In genomic region chr5:178204205-178205009, GRCh38 we compare ENCODE assay signal across 1 cellular context.
A peak's percentile ranks its signal among the peaks of the same experiment; 100 is the strongest.
TF ChIP-seq lines count a peak whose summit lies in the region.

Gene HNRNPAB (plus strand): TSS chr5:178204533. CDS start chr5:178204838, 305 bp downstream.

TF ChIP-seq in K562, 482 proteins besides CTCF, POLR2A, EP300 and RAD21 (continued from another document and continues in another):
- TF ChIP-seq CREM (IDR thresholded peaks at IDR 0.05; ENCODE audit: low read depth) = peak; percentile 62; the same call in 1 of the 2 replicates
- TF ChIP-seq ARHGAP35 (IDR thresholded peaks at IDR 0.05; ENCODE audit: partially characterized antibody) = no peak
- TF ChIP-seq TEAD4 (IDR thresholded peaks at IDR 0.05; ENCODE audit: low read length) = peak; percentile 32; the same call in 1 of the 2 replicates
- no peak for TF ChIP-seq TEAD4 (CRISPR knock-in tag; IDR thresholded peaks at IDR 0.05; ENCODE audit: borderline replicate concordance)
- no peak for TF ChIP-seq ATF2 (CRISPR knock-in tag; IDR thresholded peaks at IDR 0.05)
- TF ChIP-seq ZSCAN32 (CRISPR knock-in tag; IDR thresholded peaks at IDR 0.05) = no peak
- TF ChIP-seq ZNF316 (IDR thresholded peaks at IDR 0.05) = 0 out of 2 replicates have a peak, but pooled peaks have one; percentile 11
- no peak for TF ChIP-seq KLF13 (tag; IDR thresholded peaks at IDR 0.05; ENCODE audit: borderline replicate concordance, low read depth)
- TF ChIP-seq CTCFL (IDR thresholded peaks at IDR 0.05; ENCODE audit: borderline replicate concordance, insufficient read depth, low read depth, low read length, poor library complexity, severe bottlenecking) = peak; percentile 27
- no peak for TF ChIP-seq NCOA4 (IDR thresholded peaks at IDR 0.05; ENCODE audit: partially characterized antibody)
- TF ChIP-seq ZFP30 (CRISPR knock-in tag; IDR thresholded peaks at IDR 0.05; ENCODE audit: borderline replicate concordance) = no peak; the same call in 1 of the 2 replicates
- no peak for TF ChIP-seq XRCC3 (IDR thresholded peaks at IDR 0.05)
- peak; percentile 60 for TF ChIP-seq CCNT2 (IDR thresholded peaks at IDR 0.05; ENCODE audit: borderline replicate concordance, extremely low read depth, insufficient read length, low read depth, low read length)
- no peak for TF ChIP-seq ZNF12 (CRISPR knock-in tag; IDR thresholded peaks at IDR 0.05)
- peak; percentile 68; the same call in 1 of the 2 replicates for TF ChIP-seq ZBTB26 (CRISPR knock-in tag; IDR thresholded peaks at IDR 0.05)
- no peak for TF ChIP-seq RNF219 (CRISPR knock-in tag; IDR thresholded peaks at IDR 0.05)
- TF ChIP-seq GMEB1 (CRISPR knock-in tag; IDR thresholded peaks at IDR 0.05) = peak; percentile 66
- TF ChIP-seq AFF4 (CRISPR knock-in tag; IDR thresholded peaks at IDR 0.05) = peak; percentile 98
- TF ChIP-seq MYBL2 (IDR thresholded peaks at IDR 0.05; ENCODE audit: low read depth) = no peak
- TF ChIP-seq MYBL2 (CRISPR knock-in tag; IDR thresholded peaks at IDR 0.05; ENCODE audit: borderline replicate concordance) = no peak
- peak; percentile 63; the same call in 1 of the 2 replicates for TF ChIP-seq ZNF212 (CRISPR knock-in tag; IDR thresholded peaks at IDR 0.05)
- TF ChIP-seq NFE2L1 (tag; IDR thresholded peaks at IDR 0.05; ENCODE audit: borderline replicate concordance, low read depth) = no peak
- peak; percentile 62; the same call in 1 of the 2 replicates for TF ChIP-seq SMAD3 (CRISPR knock-in tag; conservative IDR thresholded peaks at IDR 0.05)
- no peak for TF ChIP-seq ZFP91 (CRISPR knock-in tag; IDR thresholded peaks at IDR 0.05)
- TF ChIP-seq EZH2 (IDR thresholded peaks at IDR 0.05; ENCODE audit: borderline replicate concordance, low read depth, low read length) = no peak
- peak; percentile 52 to 62; a peak in 3 of 4 replicates for TF ChIP-seq MAZ (CRISPR knock-in tag; conservative IDR thresholded peaks at IDR 0.05 in 1 of 2, IDR thresholded peaks at IDR 0.05 in 1 of 2)
- TF ChIP-seq FOS (IDR thresholded peaks at IDR 0.05; ENCODE audit: extremely low read depth, insufficient read length) = peak; percentile 96
- TF ChIP-seq ZBTB17 (CRISPR knock-in tag; IDR thresholded peaks at IDR 0.05) = peak; percentile 73; the same call in 1 of the 2 replicates
- TF ChIP-seq MTF1 (CRISPR knock-in tag; IDR thresholded peaks at IDR 0.05; ENCODE audit: borderline replicate concordance) = no peak
- TF ChIP-seq NFATC3 (IDR thresholded peaks at IDR 0.05) = no peak
- no peak for TF ChIP-seq NCOA1 (IDR thresholded peaks at IDR 0.05; ENCODE audit: low read depth)
- TF ChIP-seq NUFIP1 (IDR thresholded peaks at IDR 0.05; ENCODE audit: partially characterized antibody) = no peak
- no peak for TF ChIP-seq MAFK (IDR thresholded peaks at IDR 0.05; ENCODE audit: low read length)
- no peak for TF ChIP-seq SIRT6 (IDR thresholded peaks at IDR 0.05; ENCODE audit: low read depth, low read length)
- TF ChIP-seq SMAD4 (CRISPR knock-in tag; conservative IDR thresholded peaks at IDR 0.05) = peak; percentile 71
- TF ChIP-seq SMC3 (conservative IDR thresholded peaks at IDR 0.05; ENCODE audit: insufficient read depth, low read depth, low read length) = no peak
- TF ChIP-seq OTX1 (CRISPR knock-in tag; IDR thresholded peaks at IDR 0.05) = peak; percentile 84; the same call in 1 of the 2 replicates
- no peak for TF ChIP-seq ZNF143 (CRISPR knock-in tag; IDR thresholded peaks at IDR 0.05)
- no peak for TF ChIP-seq ZNF3 (CRISPR knock-in tag; IDR thresholded peaks at IDR 0.05)
- no peak for TF ChIP-seq ZNF644 (tag; IDR thresholded peaks at IDR 0.05; ENCODE audit: low read depth)
- TF ChIP-seq YBX1 (IDR thresholded peaks at IDR 0.05) = no peak
- no peak for TF ChIP-seq PREB (CRISPR knock-in tag; IDR thresholded peaks at IDR 0.05)
- TF ChIP-seq HDAC3 (IDR thresholded peaks at IDR 0.05; ENCODE audit: borderline replicate concordance, partially characterized antibody) = no peak
- no peak for TF ChIP-seq ZNF561 (CRISPR knock-in tag; conservative IDR thresholded peaks at IDR 0.05)
- no peak for TF ChIP-seq ZNF408 (CRISPR knock-in tag; IDR thresholded peaks at IDR 0.05; ENCODE audit: low read depth)
- peak; percentile 43; the same call in 1 of the 2 replicates for TF ChIP-seq NFE2 (IDR thresholded peaks at IDR 0.05; ENCODE audit: low read depth)
- 0 out of 2 replicates have a peak, but pooled peaks have one; percentile 9 for TF ChIP-seq MAFG (tag; conservative IDR thresholded peaks at IDR 0.05)
- TF ChIP-seq ZNF766 (CRISPR knock-in tag; conservative IDR thresholded peaks at IDR 0.05) = no peak
- TF ChIP-seq ZNF780A (CRISPR knock-in tag; IDR thresholded peaks at IDR 0.05) = no peak
- TF ChIP-seq SMARCE1 (IDR thresholded peaks at IDR 0.05) = no peak
